In genomic region chr21:29436143-29436542, GRCh38 we compare ENCODE assay signal across 16 cellular contexts.
DNase-seq lines count a peak whose midpoint lies in the region; ATAC-seq, FAIRE-seq and TF ChIP-seq lines count a peak whose summit lies in the region.
"Had no signal": no experiment of that assay in that cellular context is flagged by ENCODE, and none has a peak within 500 bp of the region (broad histone marks: within the 10 kb centered on the region; RNA-seq: fewer than 3 reads in every experiment).

No MANE protein-coding gene starts in this region.

- H3K14ac ChIP-seq in neuronal stem cell (ENCODE audit: low read length) = no peak overlapping the region

- no peak overlapping the region for H4K91ac ChIP-seq in neuronal stem cell (ENCODE audit: low read depth, low read length, poor library complexity)

- no peak overlapping the region for H3K4ac ChIP-seq in neuronal stem cell (ENCODE audit: low read length)

- no peaks in the 10 kb centered on the region for H3K27me3 ChIP-seq in right atrium auricular region
- H3K27me3 ChIP-seq in neuronal stem cell (ENCODE audit: control insufficient read depth in 3 of 3, insufficient read depth in 3 of 3, low read depth in 1 of 3, low read length in 3 of 3) = no peaks in the 10 kb centered on the region
- no peaks in the 10 kb centered on the region for H3K27me3 ChIP-seq in upper lobe of right lung
- H3K27me3 ChIP-seq: right lobe of liver, tibial artery had no signal

- H3K4me2 ChIP-seq in neuronal stem cell (ENCODE audit: insufficient read depth, low read length, poor library complexity, severe bottlenecking) = no peak overlapping the region

- peak; percentile 62 for ATAC-seq in Right ventricle myocardium inferior
- ATAC-seq in upper lobe of right lung = peak; percentile 19
- ATAC-seq: Panc1 had no signal

- H2BK15ac ChIP-seq in neuronal stem cell (ENCODE audit: low read length) = no peak overlapping the region

- DNase-seq in Right ventricle myocardium inferior (ENCODE audit: missing footprints) (peak; percentile 53), right atrium auricular region (ENCODE audit: low spot score) (no peak), neuronal stem cell (ENCODE audit: low spot score) (no peak), upper lobe of right lung (no peak), DMS53 treated with DMSO at 0.1 percent for 48 hours (lab: John Stamatoyannopoulos, UW; ENCODE audit: unreplicated experiment) (no peak), RCC 7860 (ENCODE audit: low spot score) (no peak), NCI-H146 treated with DMSO at 0.1 percent for 48 hours (lab: John Stamatoyannopoulos, UW; ENCODE audit: unreplicated experiment) (no peak)
- DNase-seq in activated naive CD8-positive, alpha-beta T cell treated with anti-CD3 and anti-CD28 coated beads for 36 hours = peak; percentile 33
- DNase-seq: cerebellar nuclear complex, mammary epithelial cell, NCI-H146, right lobe of liver, tibial artery, WERI-Rb-1 had no signal

- WGBS in neuronal stem cell (ENCODE audit: extremely low coverage in 2 of 2, insufficient read length in 2 of 2, insufficient replicate concordance in 1 of 2), 2 donors = no CpG with 5 or more reads among the region's 5 CpGs

- intact Hi-C loops in Right ventricle myocardium inferior (cut with DNase I) = no loop called here
- intact Hi-C loops in upper lobe of right lung (cut with DNase I) = no loop called here

- no peaks in the 10 kb centered on the region for H3K27me3 Mint-ChIP-seq in activated naive CD8-positive, alpha-beta T cell treated with anti-CD3 and anti-CD28 coated beads for 36 hours

- no peaks in the 10 kb centered on the region for H3K9me3 ChIP-seq in right atrium auricular region
- H3K9me3 ChIP-seq in neuronal stem cell (replicated peaks in 1 of 2; ENCODE audit: control insufficient read depth in 2 of 2, insufficient read depth in 1 of 2, low read depth in 1 of 2, low read length in 2 of 2) = no peaks in the 10 kb centered on the region
- H3K9me3 ChIP-seq in upper lobe of right lung = no peaks in the 10 kb centered on the region
- H3K9me3 ChIP-seq: right lobe of liver, tibial artery had no signal

- no peak overlapping the region for H2BK12ac ChIP-seq in neuronal stem cell (ENCODE audit: low read length)

- H3K36me3 Mint-ChIP-seq in activated naive CD8-positive, alpha-beta T cell treated with anti-CD3 and anti-CD28 coated beads for 36 hours = peaks cover 26% of the 10 kb centered on the region

- no peak for TF ChIP-seq CTCF in right atrium auricular region (IDR thresholded peaks at IDR 0.05)
- no peak for TF ChIP-seq CTCF in upper lobe of right lung (IDR thresholded peaks at IDR 0.05)

- H3K4me3 ChIP-seq in right atrium auricular region = no peak overlapping the region
- H3K4me3 ChIP-seq in neuronal stem cell (ENCODE audit: low read length in 2 of 2) = no peak overlapping the region
- no peak overlapping the region for H3K4me3 ChIP-seq in upper lobe of right lung
- H3K4me3 ChIP-seq: right lobe of liver, tibial artery had no signal

- H3K4me1 ChIP-seq in right atrium auricular region = peaks cover 0 to 6% of the 10 kb centered on the region in 2 donors
- H3K4me1 ChIP-seq in neuronal stem cell (ENCODE audit: control insufficient read depth in 2 of 2, insufficient read depth in 1 of 2, low read depth in 1 of 2, low read length in 2 of 2) = peaks cover 0 to 2% of the 10 kb centered on the region in 2 donors
- no peaks in the 10 kb centered on the region for H3K4me1 ChIP-seq in upper lobe of right lung
- H3K4me1 ChIP-seq: right lobe of liver, tibial artery had no signal

- H3K18ac ChIP-seq in neuronal stem cell (ENCODE audit: low read length) = no peak overlapping the region

- peaks cover 31% of the 10 kb centered on the region for H3K4me1 Mint-ChIP-seq in activated naive CD8-positive, alpha-beta T cell treated with anti-CD3 and anti-CD28 coated beads for 36 hours

- no peak overlapping the region for H2AK5ac ChIP-seq in neuronal stem cell (ENCODE audit: low read depth, low read length)

- H2BK120ac ChIP-seq in neuronal stem cell (ENCODE audit: low read depth, low read length) = no peak overlapping the region

- H3K36me3 ChIP-seq in right atrium auricular region (no peaks in the 10 kb centered on the region), neuronal stem cell (replicated peaks in 1 of 2; ENCODE audit: control insufficient read depth in 2 of 2, insufficient read depth in 2 of 2, low read length in 2 of 2) (no peaks in the 10 kb centered on the region), upper lobe of right lung (no peaks in the 10 kb centered on the region)
- H3K36me3 ChIP-seq: right lobe of liver, tibial artery, WERI-Rb-1 had no signal

- no peak for FAIRE-seq in RCC 7860 (lab: Jason Lieb, UNC)
- FAIRE-seq: A204.1 had no signal

- peak overlapping the region; percentile 30 for H2AFZ ChIP-seq in neuronal stem cell (ENCODE audit: low read length)

- no peak overlapping the region for H3K9ac ChIP-seq in neuronal stem cell (ENCODE audit: low read depth, low read length, poor library complexity)

- H3K27ac ChIP-seq in right atrium auricular region (no peak overlapping the region), neuronal stem cell (replicated peaks; ENCODE audit: low read length) (no peak overlapping the region), upper lobe of right lung (no peak overlapping the region)
- H3K27ac ChIP-seq: right lobe of liver, tibial artery, WERI-Rb-1 had no signal

- H3K4me3 Mint-ChIP-seq in activated naive CD8-positive, alpha-beta T cell treated with anti-CD3 and anti-CD28 coated beads for 36 hours = peak overlapping the region; percentile 77

- H3K23ac ChIP-seq in neuronal stem cell (ENCODE audit: low read depth, low read length, poor library complexity) = no peak overlapping the region

- H3K27ac Mint-ChIP-seq in activated naive CD8-positive, alpha-beta T cell treated with anti-CD3 and anti-CD28 coated beads for 36 hours = peak overlapping the region; percentile 85

- H3K9me3 Mint-ChIP-seq in activated naive CD8-positive, alpha-beta T cell treated with anti-CD3 and anti-CD28 coated beads for 36 hours = peaks cover 2% of the 10 kb centered on the region

- no peak overlapping the region for H2BK5ac ChIP-seq in neuronal stem cell (ENCODE audit: low read length)

- H3K79me1 ChIP-seq in neuronal stem cell (ENCODE audit: low read depth, low read length) = no peaks in the 10 kb centered on the region

- H4K8ac ChIP-seq in neuronal stem cell (ENCODE audit: low read depth, low read length) = no peak overlapping the region

Comparison
In these comparisons a context has a peak if more than half of its experiments do, and no peak if none do; other contexts are left out.
1. DNase-seq: peak in Right ventricle myocardium inferior (single experiment) and activated naive CD8-positive, alpha-beta T cell treated with anti-CD3 and anti-CD28 coated beads for 36 hours (single experiment); none in right atrium auricular region (single experiment), neuronal stem cell (single experiment), upper lobe of right lung (single experiment), DMS53 treated with DMSO at 0.1 percent for 48 hours (single experiment), RCC 7860 (single experiment) and NCI-H146 treated with DMSO at 0.1 percent for 48 hours (single experiment).